In the genomic region with DNA sequence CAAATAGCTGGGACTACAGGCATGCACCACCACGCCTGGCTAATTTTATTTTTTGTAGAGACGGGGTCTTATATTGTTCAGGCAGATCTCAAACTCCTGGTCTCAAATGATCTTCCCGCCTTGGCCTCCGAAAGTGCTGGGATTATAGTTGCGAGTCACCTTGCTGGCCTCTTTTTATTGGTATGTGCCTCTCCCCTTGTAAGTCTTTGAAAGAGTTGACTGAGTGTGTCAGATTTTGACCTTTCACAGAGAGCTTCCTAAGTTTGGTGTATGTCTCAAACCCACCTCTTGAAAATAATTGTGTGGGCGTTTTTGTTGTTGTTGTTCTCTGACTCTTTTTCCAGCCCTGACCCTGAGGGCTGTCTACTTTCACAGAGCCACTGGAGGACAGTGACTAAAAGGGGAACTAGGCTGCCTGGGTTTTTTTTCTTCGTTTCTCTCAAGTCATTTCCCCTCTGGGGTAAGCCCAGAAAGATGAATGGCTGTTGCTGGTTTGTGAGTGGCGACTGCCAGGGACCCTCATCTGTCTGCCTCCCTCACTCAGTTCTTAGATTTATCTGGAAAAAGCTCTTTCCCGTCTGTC, we compare ENCODE assay signal across 8 cellular contexts.
DNase-seq lines count a peak whose midpoint lies in the region; ATAC-seq and TF ChIP-seq lines count a peak whose summit lies in the region.

No MANE protein-coding gene starts in this region.

- intact Hi-C loops in CD14-positive monocyte (cut with micrococcal nuclease) = loop anchor here (10.0 kb wide), 2 partner anchors 183 to 547 kb away; a partner anchor contains a TSS
- intact Hi-C loops in left cardiac atrium (cut with DNase I) = no loop called here

- H3K36me3 Mint-ChIP-seq in CD14-positive monocyte = peaks cover 4 to 6% of the 10 kb centered on the region in 2 donors

- peaks cover 4 to 17% (median 10%) of the 10 kb centered on the region in 7 donors for H3K9me3 Mint-ChIP-seq in CD14-positive monocyte

- peak overlapping the region; percentile 95 to 99 (median 98) for H3K27ac Mint-ChIP-seq in CD14-positive monocyte

- peak overlapping the region; percentile 39 to 87 for H3K4me3 Mint-ChIP-seq in CD14-positive monocyte

- H3K27me3 Mint-ChIP-seq in CD14-positive monocyte (ENCODE audit: low read depth in 3 of 3) = peaks cover 0 to 3% (median 0%) of the 10 kb centered on the region in 3 donors

- peak; percentile 78 for DNase-seq in CD14-positive monocyte (ENCODE audit: low spot score)
- no peak for DNase-seq in left cardiac atrium
- DNase-seq in stimulated activated CD4-positive, alpha-beta T cell treated with anti-CD3 and anti-CD28 coated beads, Interleukin-1b, Interleukin-23, amount 100 ng/mL, for 48 hours = no peak
- DNase-seq in NK-92 (lab: John Stamatoyannopoulos, UW; ENCODE audit: unreplicated experiment) = no peak
- DNase-seq in NCI-H1105 treated with DMSO at 0.1 percent for 48 hours (lab: John Stamatoyannopoulos, UW) = no peak
- no peak for DNase-seq in COLO829 (ENCODE audit: low spot score)

- TF ChIP-seq CTCF in CD14-positive monocyte (IDR thresholded peaks at IDR 0.05) = no peak

- H3K4me1 Mint-ChIP-seq in CD14-positive monocyte = peaks cover 61% of the 10 kb centered on the region

- ATAC-seq in GM19395 (IDR thresholded peaks at IDR 0.05; ENCODE audit: unreplicated experiment) (peak; percentile 72), HG03520 (IDR thresholded peaks at IDR 0.05; ENCODE audit: unreplicated experiment) (peak; percentile 81), left cardiac atrium (peak; percentile 28 to 34)

Comparison
In these comparisons a context has a peak if more than half of its experiments do, and no peak if none do; other contexts are left out.
1. ATAC-seq: peak in every context shown above with its lines; median percentile 81 in HG03520; 72 in GM19395; 31 in left cardiac atrium.
2. intact Hi-C loops: an anchor here in CD14-positive monocyte (10.0 kb wide); none called in left cardiac atrium.